ENCODE assay signal across 10 cellular contexts in genomic region chr13:51895906-51896888, GRCh38.
A peak's percentile ranks its signal among the peaks of the same experiment; 100 is the strongest.
DNase-seq lines count a peak whose midpoint lies in the region; ATAC-seq and TF ChIP-seq lines count a peak whose summit lies in the region.
"Had no signal": no experiment of that assay in that cellular context is flagged by ENCODE, and none has a peak within 500 bp of the region (broad histone marks: within the 10 kb centered on the region; RNA-seq: fewer than 3 reads in every experiment).

No MANE protein-coding gene starts in this region.

- TF ChIP-seq CTCF in Loucy (conservative IDR thresholded peaks at IDR 0.05; ENCODE audit: low read length) (peak; percentile 94), WERI-Rb-1 (IDR thresholded peaks at IDR 0.05; ENCODE audit: low read depth, low read length) (peak; percentile 75)

- H3K36me3 Mint-ChIP-seq in effector memory CD8-positive, alpha-beta T cell (ENCODE audit: insufficient read depth), result no peaks in the 10 kb centered on the region
- H3K36me3 Mint-ChIP-seq: activated naive CD4-positive, alpha-beta T cell treated with anti-CD3 and anti-CD28 coated beads, Interleukin-2, amount 50 U/mL, for 24 hours had no signal

- H3K4me1 Mint-ChIP-seq in effector memory CD8-positive, alpha-beta T cell (ENCODE audit: low read depth in 2 of 2), result no peaks in the 10 kb centered on the region

- peaks cover 20 to 45% of the 10 kb centered on the region in 2 donors for H3K27me3 Mint-ChIP-seq in effector memory CD8-positive, alpha-beta T cell
- H3K27me3 Mint-ChIP-seq: activated naive CD4-positive, alpha-beta T cell treated with anti-CD3 and anti-CD28 coated beads, Interleukin-2, amount 50 U/mL, for 24 hours had no signal

- H3K9me3 ChIP-seq in Loucy (ENCODE audit: insufficient read depth, low read depth, low read length) (no peaks in the 10 kb centered on the region), WERI-Rb-1 (ENCODE audit: severe bottlenecking) (no peaks in the 10 kb centered on the region)
- H3K9me3 ChIP-seq: vagina had no signal

- no peaks in the 10 kb centered on the region for H3K9me3 Mint-ChIP-seq in effector memory CD8-positive, alpha-beta T cell
- H3K9me3 Mint-ChIP-seq: activated naive CD4-positive, alpha-beta T cell treated with anti-CD3 and anti-CD28 coated beads, Interleukin-2, amount 50 U/mL, for 24 hours had no signal

- peak overlapping the region; percentile 53 for H3K9ac ChIP-seq in Loucy (ENCODE audit: low read depth, low read length, poor library complexity, severe bottlenecking)

- peaks cover 49% of the 10 kb centered on the region for H3K4me1 ChIP-seq in Loucy (ENCODE audit: insufficient read depth, low read length, poor library complexity, severe bottlenecking)
- H3K4me1 ChIP-seq: vagina had no signal

- DNase-seq in D341Med (ENCODE audit: low spot score) (peak; percentile 76), WERI-Rb-1 (peak; percentile 46), medulla oblongata (ENCODE audit: extremely low spot score) (peak; percentile 62), superior temporal gyrus (ENCODE audit: extremely low spot score) (peak; percentile 55), cerebellar nuclear complex (lab: John Stamatoyannopoulos, UW) (no peak)
- peak; percentile 5 to 13 (median 12) for DNase-seq in effector memory CD8-positive, alpha-beta T cell

- peak overlapping the region; percentile 86 for H2AFZ ChIP-seq in Loucy (ENCODE audit: low read length)

- H3K36me3 ChIP-seq in Loucy (ENCODE audit: insufficient read depth, low read length) (no peaks in the 10 kb centered on the region), WERI-Rb-1 (no peaks in the 10 kb centered on the region)
- H3K36me3 ChIP-seq: vagina had no signal

- H3K9me2 ChIP-seq in Loucy (replicated peaks; ENCODE audit: low read depth, low read length), result no peaks in the 10 kb centered on the region

- no peak overlapping the region for H3K4me3 Mint-ChIP-seq in effector memory CD8-positive, alpha-beta T cell
- H3K4me3 Mint-ChIP-seq: activated naive CD4-positive, alpha-beta T cell treated with anti-CD3 and anti-CD28 coated beads, Interleukin-2, amount 50 U/mL, for 24 hours had no signal

- no peaks in the 10 kb centered on the region for H3K27me3 ChIP-seq in Loucy (ENCODE audit: insufficient read depth, low read length, poor library complexity, severe bottlenecking)
- no peaks in the 10 kb centered on the region for H3K27me3 ChIP-seq in WERI-Rb-1 (ENCODE audit: insufficient read depth, low read depth, severe bottlenecking)
- H3K27me3 ChIP-seq: vagina had no signal

- H4K20me1 ChIP-seq in Loucy (ENCODE audit: insufficient read depth, low read length, poor library complexity, severe bottlenecking), result no peaks in the 10 kb centered on the region

- ATAC-seq in GM19467 (IDR thresholded peaks at IDR 0.05; ENCODE audit: unreplicated experiment), result peak; percentile 63
- peak; percentile 50 for ATAC-seq in effector memory CD8-positive, alpha-beta T cell (replicated peaks)

- H3K4me2 ChIP-seq in Loucy (ENCODE audit: low read depth, low read length, poor library complexity, severe bottlenecking), result peak overlapping the region; percentile 49

- no peaks in the 10 kb centered on the region for H3K79me2 ChIP-seq in Loucy (ENCODE audit: insufficient read depth, low read length)

- no peak overlapping the region for H3K27ac ChIP-seq in WERI-Rb-1
- H3K27ac ChIP-seq: vagina had no signal

- H3K4me3 ChIP-seq in Loucy (ENCODE audit: low read length, poor library complexity, severe bottlenecking) (no peak overlapping the region), WERI-Rb-1 (ENCODE audit: low read depth, low read length) (no peak overlapping the region)
- H3K4me3 ChIP-seq: vagina had no signal

- no peaks in the 10 kb centered on the region for H3F3A ChIP-seq in Loucy (ENCODE audit: low read depth)

- H3K27ac Mint-ChIP-seq in effector memory CD8-positive, alpha-beta T cell, result no peak overlapping the region
- H3K27ac Mint-ChIP-seq: activated naive CD4-positive, alpha-beta T cell treated with anti-CD3 and anti-CD28 coated beads, Interleukin-2, amount 50 U/mL, for 24 hours had no signal

Comparison
In these comparisons a context has a peak if more than half of its experiments do, and no peak if none do; other contexts are left out.
1. DNase-seq: peak in D341Med (single experiment), WERI-Rb-1 (single experiment), effector memory CD8-positive, alpha-beta T cell (3 of 3), medulla oblongata (single experiment) and superior temporal gyrus (single experiment); none in cerebellar nuclear complex (0 of 2).